1 cellular context compared by ENCODE assay signal in the genomic region with DNA sequence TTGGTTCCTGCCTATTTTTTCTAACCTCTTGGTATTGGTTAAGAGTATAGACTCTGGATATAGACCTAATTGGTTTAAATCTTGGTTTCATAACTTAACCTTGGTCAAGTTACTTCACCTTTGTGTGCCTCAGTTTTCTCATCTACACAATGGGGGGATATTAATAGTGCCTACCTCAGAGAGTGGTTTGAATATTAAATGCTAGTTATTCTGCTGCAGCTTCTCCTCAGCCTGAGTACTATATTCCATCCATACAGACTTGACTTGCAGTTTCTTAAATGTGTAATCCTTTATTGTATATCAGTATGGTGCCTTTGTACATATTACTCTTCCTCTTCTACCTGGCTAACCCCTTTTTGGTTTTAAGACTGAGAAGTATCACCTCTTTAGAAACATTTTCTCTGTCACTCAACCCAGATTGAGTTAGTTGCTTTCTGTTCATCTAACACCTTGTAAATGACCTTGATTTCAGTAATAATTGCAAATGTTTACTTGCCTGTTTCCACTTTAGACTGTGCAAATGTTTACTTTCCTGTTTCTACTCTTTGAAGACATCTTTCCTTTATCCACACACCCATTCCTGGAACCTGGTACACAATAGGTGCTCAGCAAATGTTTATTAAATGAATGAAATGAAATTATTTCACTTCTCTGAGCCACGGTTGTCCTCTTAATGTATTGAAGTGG.
TF ChIP-seq lines count a peak whose summit lies in the region.

No MANE protein-coding gene starts in this region.

TF ChIP-seq in HepG2, 621 proteins besides CTCF, POLR2A, EP300 and RAD21 (continued from another document and continues in another):
- TF ChIP-seq, protein P1, sequence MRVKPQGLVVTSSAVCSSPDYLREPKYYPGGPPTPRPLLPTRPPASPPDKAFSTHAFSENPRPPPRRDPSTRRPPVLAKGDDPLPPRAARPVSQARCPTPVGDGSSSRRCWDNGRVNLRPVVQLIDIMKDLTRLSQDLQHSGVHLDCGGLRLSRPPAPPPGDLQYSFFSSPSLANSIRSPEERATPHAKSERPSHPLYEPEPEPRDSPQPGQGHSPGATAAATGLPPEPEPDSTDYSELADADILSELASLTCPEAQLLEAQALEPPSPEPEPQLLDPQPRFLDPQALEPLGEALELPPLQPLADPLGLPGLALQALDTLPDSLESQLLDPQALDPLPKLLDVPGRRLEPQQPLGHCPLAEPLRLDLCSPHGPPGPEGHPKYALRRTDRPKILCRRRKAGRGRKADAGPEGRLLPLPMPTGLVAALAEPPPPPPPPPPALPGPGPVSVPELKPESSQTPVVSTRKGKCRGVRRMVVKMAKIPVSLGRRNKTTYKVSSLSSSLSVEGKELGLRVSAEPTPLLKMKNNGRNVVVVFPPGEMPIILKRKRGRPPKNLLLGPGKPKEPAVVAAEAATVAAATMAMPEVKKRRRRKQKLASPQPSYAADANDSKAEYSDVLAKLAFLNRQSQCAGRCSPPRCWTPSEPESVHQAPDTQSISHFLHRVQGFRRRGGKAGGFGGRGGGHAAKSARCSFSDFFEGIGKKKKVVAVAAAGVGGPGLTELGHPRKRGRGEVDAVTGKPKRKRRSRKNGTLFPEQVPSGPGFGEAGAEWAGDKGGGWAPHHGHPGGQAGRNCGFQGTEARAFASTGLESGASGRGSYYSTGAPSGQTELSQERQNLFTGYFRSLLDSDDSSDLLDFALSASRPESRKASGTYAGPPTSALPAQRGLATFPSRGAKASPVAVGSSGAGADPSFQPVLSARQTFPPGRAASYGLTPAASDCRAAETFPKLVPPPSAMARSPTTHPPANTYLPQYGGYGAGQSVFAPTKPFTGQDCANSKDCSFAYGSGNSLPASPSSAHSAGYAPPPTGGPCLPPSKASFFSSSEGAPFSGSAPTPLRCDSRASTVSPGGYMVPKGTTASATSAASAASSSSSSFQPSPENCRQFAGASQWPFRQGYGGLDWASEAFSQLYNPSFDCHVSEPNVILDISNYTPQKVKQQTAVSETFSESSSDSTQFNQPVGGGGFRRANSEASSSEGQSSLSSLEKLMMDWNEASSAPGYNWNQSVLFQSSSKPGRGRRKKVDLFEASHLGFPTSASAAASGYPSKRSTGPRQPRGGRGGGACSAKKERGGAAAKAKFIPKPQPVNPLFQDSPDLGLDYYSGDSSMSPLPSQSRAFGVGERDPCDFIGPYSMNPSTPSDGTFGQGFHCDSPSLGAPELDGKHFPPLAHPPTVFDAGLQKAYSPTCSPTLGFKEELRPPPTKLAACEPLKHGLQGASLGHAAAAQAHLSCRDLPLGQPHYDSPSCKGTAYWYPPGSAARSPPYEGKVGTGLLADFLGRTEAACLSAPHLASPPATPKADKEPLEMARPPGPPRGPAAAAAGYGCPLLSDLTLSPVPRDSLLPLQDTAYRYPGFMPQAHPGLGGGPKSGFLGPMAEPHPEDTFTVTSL (CRISPR knock-in tag; IDR thresholded peaks at IDR 0.05; ENCODE audit: borderline replicate concordance), result peak; percentile 83; the same call in 1 of the 2 replicates
- TF ChIP-seq, protein P2, sequence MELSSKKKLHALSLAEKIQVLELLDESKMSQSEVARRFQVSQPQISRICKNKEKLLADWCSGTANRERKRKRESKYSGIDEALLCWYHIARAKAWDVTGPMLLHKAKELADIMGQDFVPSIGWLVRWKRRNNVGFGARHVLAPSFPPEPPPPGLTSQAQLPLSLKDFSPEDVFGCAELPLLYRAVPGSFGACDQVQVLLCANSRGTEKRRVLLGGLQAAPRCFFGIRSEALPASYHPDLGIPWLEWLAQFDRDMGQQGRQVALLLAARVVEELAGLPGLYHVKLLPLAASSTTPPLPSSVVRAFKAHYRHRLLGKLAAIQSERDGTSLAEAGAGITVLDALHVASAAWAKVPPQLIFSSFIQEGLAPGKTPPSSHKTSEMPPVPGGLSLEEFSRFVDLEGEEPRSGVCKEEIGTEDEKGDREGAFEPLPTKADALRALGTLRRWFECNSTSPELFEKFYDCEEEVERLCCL (CRISPR knock-in tag; IDR thresholded peaks at IDR 0.05; ENCODE audit: borderline replicate concordance), result no peak
- TF ChIP-seq, protein P3, sequence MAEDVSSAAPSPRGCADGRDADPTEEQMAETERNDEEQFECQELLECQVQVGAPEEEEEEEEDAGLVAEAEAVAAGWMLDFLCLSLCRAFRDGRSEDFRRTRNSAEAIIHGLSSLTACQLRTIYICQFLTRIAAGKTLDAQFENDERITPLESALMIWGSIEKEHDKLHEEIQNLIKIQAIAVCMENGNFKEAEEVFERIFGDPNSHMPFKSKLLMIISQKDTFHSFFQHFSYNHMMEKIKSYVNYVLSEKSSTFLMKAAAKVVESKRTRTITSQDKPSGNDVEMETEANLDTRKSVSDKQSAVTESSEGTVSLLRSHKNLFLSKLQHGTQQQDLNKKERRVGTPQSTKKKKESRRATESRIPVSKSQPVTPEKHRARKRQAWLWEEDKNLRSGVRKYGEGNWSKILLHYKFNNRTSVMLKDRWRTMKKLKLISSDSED (CRISPR knock-in tag; IDR thresholded peaks at IDR 0.05), result no peak
- TF ChIP-seq ZNF24 (IDR thresholded peaks at IDR 0.05), result no peak
- TF ChIP-seq HNRNPLL (IDR thresholded peaks at IDR 0.05; ENCODE audit: low read depth, low read length, poor library complexity, severe bottlenecking), result no peak
- TF ChIP-seq, protein P4, sequence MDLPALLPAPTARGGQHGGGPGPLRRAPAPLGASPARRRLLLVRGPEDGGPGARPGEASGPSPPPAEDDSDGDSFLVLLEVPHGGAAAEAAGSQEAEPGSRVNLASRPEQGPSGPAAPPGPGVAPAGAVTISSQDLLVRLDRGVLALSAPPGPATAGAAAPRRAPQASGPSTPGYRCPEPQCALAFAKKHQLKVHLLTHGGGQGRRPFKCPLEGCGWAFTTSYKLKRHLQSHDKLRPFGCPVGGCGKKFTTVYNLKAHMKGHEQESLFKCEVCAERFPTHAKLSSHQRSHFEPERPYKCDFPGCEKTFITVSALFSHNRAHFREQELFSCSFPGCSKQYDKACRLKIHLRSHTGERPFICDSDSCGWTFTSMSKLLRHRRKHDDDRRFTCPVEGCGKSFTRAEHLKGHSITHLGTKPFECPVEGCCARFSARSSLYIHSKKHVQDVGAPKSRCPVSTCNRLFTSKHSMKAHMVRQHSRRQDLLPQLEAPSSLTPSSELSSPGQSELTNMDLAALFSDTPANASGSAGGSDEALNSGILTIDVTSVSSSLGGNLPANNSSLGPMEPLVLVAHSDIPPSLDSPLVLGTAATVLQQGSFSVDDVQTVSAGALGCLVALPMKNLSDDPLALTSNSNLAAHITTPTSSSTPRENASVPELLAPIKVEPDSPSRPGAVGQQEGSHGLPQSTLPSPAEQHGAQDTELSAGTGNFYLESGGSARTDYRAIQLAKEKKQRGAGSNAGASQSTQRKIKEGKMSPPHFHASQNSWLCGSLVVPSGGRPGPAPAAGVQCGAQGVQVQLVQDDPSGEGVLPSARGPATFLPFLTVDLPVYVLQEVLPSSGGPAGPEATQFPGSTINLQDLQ (CRISPR knock-in tag; IDR thresholded peaks at IDR 0.05), result no peak
- no peak for TF ChIP-seq CREB1 (IDR thresholded peaks at IDR 0.05)
- peak; percentile 39; the same call in 1 of the 2 replicates for TF ChIP-seq CREB1 (CRISPR knock-in tag; IDR thresholded peaks at IDR 0.05)
- TF ChIP-seq FIP1L1 (IDR thresholded peaks at IDR 0.05; ENCODE audit: borderline replicate concordance, insufficient read depth, low read depth, low read length), result no peak
- TF ChIP-seq, protein P5, sequence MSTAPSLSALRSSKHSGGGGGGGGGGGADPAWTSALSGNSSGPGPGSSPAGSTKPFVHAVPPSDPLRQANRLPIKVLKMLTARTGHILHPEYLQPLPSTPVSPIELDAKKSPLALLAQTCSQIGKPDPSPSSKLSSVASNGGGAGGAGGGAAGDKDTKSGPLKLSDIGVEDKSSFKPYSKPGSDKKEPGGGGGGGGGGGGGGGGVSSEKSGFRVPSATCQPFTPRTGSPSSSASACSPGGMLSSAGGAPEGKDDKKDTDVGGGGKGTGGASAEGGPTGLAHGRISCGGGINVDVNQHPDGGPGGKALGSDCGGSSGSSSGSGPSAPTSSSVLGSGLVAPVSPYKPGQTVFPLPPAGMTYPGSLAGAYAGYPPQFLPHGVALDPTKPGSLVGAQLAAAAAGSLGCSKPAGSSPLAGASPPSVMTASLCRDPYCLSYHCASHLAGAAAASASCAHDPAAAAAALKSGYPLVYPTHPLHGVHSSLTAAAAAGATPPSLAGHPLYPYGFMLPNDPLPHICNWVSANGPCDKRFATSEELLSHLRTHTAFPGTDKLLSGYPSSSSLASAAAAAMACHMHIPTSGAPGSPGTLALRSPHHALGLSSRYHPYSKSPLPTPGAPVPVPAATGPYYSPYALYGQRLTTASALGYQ (CRISPR knock-in tag; IDR thresholded peaks at IDR 0.05), result peak; percentile 63; the same call in 1 of the 2 replicates
- peak; percentile 85 for TF ChIP-seq MEF2D (CRISPR knock-in tag; IDR thresholded peaks at IDR 0.05)
- TF ChIP-seq ATF1 (CRISPR knock-in tag; IDR thresholded peaks at IDR 0.05), result peak; percentile 29; the same call in 1 of the 2 replicates
- TF ChIP-seq, protein P6, sequence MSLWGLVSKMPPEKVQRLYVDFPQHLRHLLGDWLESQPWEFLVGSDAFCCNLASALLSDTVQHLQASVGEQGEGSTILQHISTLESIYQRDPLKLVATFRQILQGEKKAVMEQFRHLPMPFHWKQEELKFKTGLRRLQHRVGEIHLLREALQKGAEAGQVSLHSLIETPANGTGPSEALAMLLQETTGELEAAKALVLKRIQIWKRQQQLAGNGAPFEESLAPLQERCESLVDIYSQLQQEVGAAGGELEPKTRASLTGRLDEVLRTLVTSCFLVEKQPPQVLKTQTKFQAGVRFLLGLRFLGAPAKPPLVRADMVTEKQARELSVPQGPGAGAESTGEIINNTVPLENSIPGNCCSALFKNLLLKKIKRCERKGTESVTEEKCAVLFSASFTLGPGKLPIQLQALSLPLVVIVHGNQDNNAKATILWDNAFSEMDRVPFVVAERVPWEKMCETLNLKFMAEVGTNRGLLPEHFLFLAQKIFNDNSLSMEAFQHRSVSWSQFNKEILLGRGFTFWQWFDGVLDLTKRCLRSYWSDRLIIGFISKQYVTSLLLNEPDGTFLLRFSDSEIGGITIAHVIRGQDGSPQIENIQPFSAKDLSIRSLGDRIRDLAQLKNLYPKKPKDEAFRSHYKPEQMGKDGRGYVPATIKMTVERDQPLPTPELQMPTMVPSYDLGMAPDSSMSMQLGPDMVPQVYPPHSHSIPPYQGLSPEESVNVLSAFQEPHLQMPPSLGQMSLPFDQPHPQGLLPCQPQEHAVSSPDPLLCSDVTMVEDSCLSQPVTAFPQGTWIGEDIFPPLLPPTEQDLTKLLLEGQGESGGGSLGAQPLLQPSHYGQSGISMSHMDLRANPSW (CRISPR knock-in tag; IDR thresholded peaks at IDR 0.05; ENCODE audit: borderline replicate concordance), result no peak
- peak; percentile 90 for TF ChIP-seq MIXL1 (CRISPR knock-in tag; IDR thresholded peaks at IDR 0.05)
- TF ChIP-seq ZNF383 (CRISPR knock-in tag; IDR thresholded peaks at IDR 0.05; ENCODE audit: borderline replicate concordance), result no peak
- no peak for TF ChIP-seq NPAS2 (CRISPR knock-in tag; IDR thresholded peaks at IDR 0.05; ENCODE audit: borderline replicate concordance)
- no peak for TF ChIP-seq HMGA1 (CRISPR knock-in tag; conservative IDR thresholded peaks at IDR 0.05)
- TF ChIP-seq, protein P7, sequence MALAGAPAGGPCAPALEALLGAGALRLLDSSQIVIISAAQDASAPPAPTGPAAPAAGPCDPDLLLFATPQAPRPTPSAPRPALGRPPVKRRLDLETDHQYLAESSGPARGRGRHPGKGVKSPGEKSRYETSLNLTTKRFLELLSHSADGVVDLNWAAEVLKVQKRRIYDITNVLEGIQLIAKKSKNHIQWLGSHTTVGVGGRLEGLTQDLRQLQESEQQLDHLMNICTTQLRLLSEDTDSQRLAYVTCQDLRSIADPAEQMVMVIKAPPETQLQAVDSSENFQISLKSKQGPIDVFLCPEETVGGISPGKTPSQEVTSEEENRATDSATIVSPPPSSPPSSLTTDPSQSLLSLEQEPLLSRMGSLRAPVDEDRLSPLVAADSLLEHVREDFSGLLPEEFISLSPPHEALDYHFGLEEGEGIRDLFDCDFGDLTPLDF (CRISPR knock-in tag; IDR thresholded peaks at IDR 0.05), result no peak
- peak; percentile 76 for TF ChIP-seq RARA (CRISPR knock-in tag; IDR thresholded peaks at IDR 0.05)
- TF ChIP-seq, protein P8, sequence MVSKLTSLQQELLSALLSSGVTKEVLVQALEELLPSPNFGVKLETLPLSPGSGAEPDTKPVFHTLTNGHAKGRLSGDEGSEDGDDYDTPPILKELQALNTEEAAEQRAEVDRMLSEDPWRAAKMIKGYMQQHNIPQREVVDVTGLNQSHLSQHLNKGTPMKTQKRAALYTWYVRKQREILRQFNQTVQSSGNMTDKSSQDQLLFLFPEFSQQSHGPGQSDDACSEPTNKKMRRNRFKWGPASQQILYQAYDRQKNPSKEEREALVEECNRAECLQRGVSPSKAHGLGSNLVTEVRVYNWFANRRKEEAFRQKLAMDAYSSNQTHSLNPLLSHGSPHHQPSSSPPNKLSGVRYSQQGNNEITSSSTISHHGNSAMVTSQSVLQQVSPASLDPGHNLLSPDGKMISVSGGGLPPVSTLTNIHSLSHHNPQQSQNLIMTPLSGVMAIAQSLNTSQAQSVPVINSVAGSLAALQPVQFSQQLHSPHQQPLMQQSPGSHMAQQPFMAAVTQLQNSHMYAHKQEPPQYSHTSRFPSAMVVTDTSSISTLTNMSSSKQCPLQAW (CRISPR knock-in tag; IDR thresholded peaks at IDR 0.05), result no peak
- TF ChIP-seq, protein P9, sequence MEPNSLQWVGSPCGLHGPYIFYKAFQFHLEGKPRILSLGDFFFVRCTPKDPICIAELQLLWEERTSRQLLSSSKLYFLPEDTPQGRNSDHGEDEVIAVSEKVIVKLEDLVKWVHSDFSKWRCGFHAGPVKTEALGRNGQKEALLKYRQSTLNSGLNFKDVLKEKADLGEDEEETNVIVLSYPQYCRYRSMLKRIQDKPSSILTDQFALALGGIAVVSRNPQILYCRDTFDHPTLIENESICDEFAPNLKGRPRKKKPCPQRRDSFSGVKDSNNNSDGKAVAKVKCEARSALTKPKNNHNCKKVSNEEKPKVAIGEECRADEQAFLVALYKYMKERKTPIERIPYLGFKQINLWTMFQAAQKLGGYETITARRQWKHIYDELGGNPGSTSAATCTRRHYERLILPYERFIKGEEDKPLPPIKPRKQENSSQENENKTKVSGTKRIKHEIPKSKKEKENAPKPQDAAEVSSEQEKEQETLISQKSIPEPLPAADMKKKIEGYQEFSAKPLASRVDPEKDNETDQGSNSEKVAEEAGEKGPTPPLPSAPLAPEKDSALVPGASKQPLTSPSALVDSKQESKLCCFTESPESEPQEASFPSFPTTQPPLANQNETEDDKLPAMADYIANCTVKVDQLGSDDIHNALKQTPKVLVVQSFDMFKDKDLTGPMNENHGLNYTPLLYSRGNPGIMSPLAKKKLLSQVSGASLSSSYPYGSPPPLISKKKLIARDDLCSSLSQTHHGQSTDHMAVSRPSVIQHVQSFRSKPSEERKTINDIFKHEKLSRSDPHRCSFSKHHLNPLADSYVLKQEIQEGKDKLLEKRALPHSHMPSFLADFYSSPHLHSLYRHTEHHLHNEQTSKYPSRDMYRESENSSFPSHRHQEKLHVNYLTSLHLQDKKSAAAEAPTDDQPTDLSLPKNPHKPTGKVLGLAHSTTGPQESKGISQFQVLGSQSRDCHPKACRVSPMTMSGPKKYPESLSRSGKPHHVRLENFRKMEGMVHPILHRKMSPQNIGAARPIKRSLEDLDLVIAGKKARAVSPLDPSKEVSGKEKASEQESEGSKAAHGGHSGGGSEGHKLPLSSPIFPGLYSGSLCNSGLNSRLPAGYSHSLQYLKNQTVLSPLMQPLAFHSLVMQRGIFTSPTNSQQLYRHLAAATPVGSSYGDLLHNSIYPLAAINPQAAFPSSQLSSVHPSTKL (CRISPR knock-in tag; IDR thresholded peaks at IDR 0.05), result peak; percentile 93
- peak; percentile 55 for TF ChIP-seq TBX2 (CRISPR knock-in tag; IDR thresholded peaks at IDR 0.05; ENCODE audit: borderline replicate concordance)
- no peak for TF ChIP-seq ZNF180 (CRISPR knock-in tag; IDR thresholded peaks at IDR 0.05; ENCODE audit: borderline replicate concordance, low read depth)
- TF ChIP-seq PHB2 (IDR thresholded peaks at IDR 0.05; ENCODE audit: partially characterized antibody), result no peak
